Comparison of ENCODE assay signal across 8 cellular contexts in the genomic region with DNA sequence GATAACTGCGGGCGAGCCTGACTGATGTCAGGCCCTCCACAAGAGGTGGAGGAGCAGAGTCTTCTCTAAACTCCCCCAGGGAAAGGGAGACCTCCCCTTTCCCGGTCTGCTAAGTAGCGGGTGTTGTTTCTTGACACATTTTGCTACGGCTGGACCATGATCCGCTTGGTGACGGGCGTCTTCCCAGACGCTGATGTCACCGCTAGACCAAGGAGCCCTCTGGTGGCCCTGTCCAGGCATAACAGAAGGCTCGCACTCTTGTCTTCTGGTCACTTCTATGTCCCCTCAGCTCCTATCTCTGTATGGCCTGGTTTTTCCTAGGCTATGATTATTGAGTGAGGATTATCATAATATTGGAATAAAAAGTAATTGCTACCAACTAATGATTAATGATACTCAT.
DNase-seq lines count a peak whose midpoint lies in the region; ATAC-seq, FAIRE-seq and TF ChIP-seq lines count a peak whose summit lies in the region.
"Not testable (repeated sequence)": the region's sequence is repeated elsewhere in the genome, so short reads cannot be mapped to it uniquely, and the experiment has no call there.

No MANE protein-coding gene starts in this region.

- not testable (repeated sequence) for FAIRE-seq in HepG2 (lab: Jason Lieb, UNC)

- TF ChIP-seq POLR2A in HepG2 (IDR thresholded peaks at IDR 0.05; ENCODE audit: insufficient read depth in 1 of 2, low read depth in 2 of 2, low read length in 2 of 2); testis (IDR thresholded peaks at IDR 0.05): not testable (repeated sequence)

- not testable (repeated sequence) for H3K36me3 ChIP-seq in brain microvascular endothelial cell (replicated peaks); HepG2 (replicated peaks in 1 of 2; ENCODE audit: control insufficient read depth in 1 of 2, insufficient read depth in 2 of 2, low read length in 2 of 2); testis (ENCODE audit: low read depth, missing control alignments)

- TF ChIP-seq CTCF in GM12875 (IDR thresholded peaks at IDR 0.05; ENCODE audit: borderline replicate concordance, insufficient read depth, low read depth, low read length) = peak; percentile 19; the same call in 1 of the 2 replicates
- TF ChIP-seq CTCF in brain microvascular endothelial cell (IDR thresholded peaks at IDR 0.05; ENCODE audit: low read depth, low read length, missing control alignments) = peak; percentile 30
- peak; percentile 5 for TF ChIP-seq CTCF in fibroblast of mammary gland (conservative IDR thresholded peaks at IDR 0.05; ENCODE audit: control insufficient read depth, insufficient read depth, low read depth, low read length)
- TF ChIP-seq CTCF in HepG2 (CRISPR knock-in tag; IDR thresholded peaks at IDR 0.05) = peak; percentile 53
- not testable (repeated sequence) for TF ChIP-seq CTCF in testis (IDR thresholded peaks at IDR 0.05)

- not testable (repeated sequence) for H3K4me3 ChIP-seq in GM12875 (ENCODE audit: low read depth, low read length); brain microvascular endothelial cell (ENCODE audit: low read depth, low read length); fibroblast of mammary gland (ENCODE audit: control insufficient read depth, low read depth, low read length); HepG2 (replicated peaks in 1 of 3; ENCODE audit: insufficient read depth in 1 of 3, low read depth in 2 of 3, low read length in 3 of 3); testis

- not testable (repeated sequence) for H3K79me2 ChIP-seq in HepG2 (ENCODE audit: insufficient read depth, low read length)

- POLR2A ChIA-PET in HepG2 (lab: Yijun Ruan, JAX) = not testable (repeated sequence)

- intact Hi-C loops in HepG2 (cut with micrococcal nuclease; ENCODE audit: unreplicated experiment); testis (cut with DNase I; ENCODE audit: low total_unique reads): not testable (repeated sequence)

- H3K9ac ChIP-seq in HepG2 (ENCODE audit: insufficient read depth, low read depth, low read length) = not testable (repeated sequence)

- not testable (repeated sequence) for TF ChIP-seq EP300 in HepG2 (IDR thresholded peaks at IDR 0.05; ENCODE audit: low read depth in 2 of 2, low read length in 2 of 2); HepG2 (CRISPR knock-in tag; IDR thresholded peaks at IDR 0.05; ENCODE audit: borderline replicate concordance)

- CTCF ChIA-PET in HepG2 (lab: Yijun Ruan, JAX; ENCODE audit: low intra/inter-chr PET ratio, low total read pairs) = not testable (repeated sequence)

- not testable (repeated sequence) for ATAC-seq in HepG2

- H3K27me3 ChIP-seq in brain microvascular endothelial cell (replicated peaks); HepG2 (ENCODE audit: control insufficient read depth in 1 of 2, insufficient read depth in 2 of 2, low read length in 2 of 2); testis: not testable (repeated sequence)

- not testable (repeated sequence) for H3K27ac ChIP-seq in brain microvascular endothelial cell; HepG2 (ENCODE audit: extremely low read length, insufficient read depth, low read length); testis

- H3K4me1 ChIP-seq in HepG2 (ENCODE audit: insufficient read depth, low read length); testis: not testable (repeated sequence)

- not testable (repeated sequence) for H2AFZ ChIP-seq in HepG2 (ENCODE audit: low read length)

- not testable (repeated sequence) for TF ChIP-seq RAD21 in HepG2 (CRISPR knock-in tag; IDR thresholded peaks at IDR 0.05)

- H3K9me3 ChIP-seq in HepG2 (ENCODE audit: low read length); testis: not testable (repeated sequence)

- BruUV-seq in HepG2 (replicated peaks; lab: Mats Ljungman, UMichigan) = not testable (repeated sequence)

- H4K20me1 ChIP-seq in HepG2 (ENCODE audit: insufficient read depth, low read length) = not testable (repeated sequence)

- in situ Hi-C loops in SK-MEL-5 (cut with HindIII; ENCODE audit: low pct_unique_long_range_greater_than_20kb, low sequenced_read_pairs); brain microvascular endothelial cell (cut with HindIII; ENCODE audit: low pct_ligation_motif_present, low sequenced_read_pairs); HepG2 (cut with HindIII; ENCODE audit: extremely low pct_ligation_motif_present, low pct_unique_long_range_greater_than_20kb): not testable (repeated sequence)

- DNase-seq in DMS53 (lab: John Stamatoyannopoulos, UW) = peak; percentile 25
- DNase-seq in NCI-H2227 (lab: John Stamatoyannopoulos, UW; ENCODE audit: unreplicated experiment) = peak; percentile 38
- peak; percentile 27 for DNase-seq in SK-MEL-5 (ENCODE audit: low read depth, low spot score)
- DNase-seq in brain microvascular endothelial cell; fibroblast of mammary gland (ENCODE audit: low read depth): not testable (repeated sequence)
- peak; percentile 1 for DNase-seq in HepG2 (ENCODE audit: low spot score)
- peak; percentile 18 for DNase-seq in testis

- not testable (repeated sequence) for H3K4me2 ChIP-seq in HepG2 (ENCODE audit: low read depth, low read length)

- WGBS in HepG2 (ENCODE audit: low lambda C conversion rate) = 0% methylated on average over 7 of the region's 11 CpGs
- WGBS in testis, 2 donors = 65 to 85% methylated on average over 9 of the region's 11 CpGs

TF ChIP-seq in HepG2, 621 proteins besides CTCF, POLR2A, EP300 and RAD21:
- peak; percentile 36 for TF ChIP-seq STAG1 (CRISPR knock-in tag; IDR thresholded peaks at IDR 0.05)
